18 cellular contexts compared by ENCODE assay signal in genomic region chr2:8314063-8314462, GRCh38.
A peak's percentile ranks its signal among the peaks of the same experiment; 100 is the strongest.
DNase-seq lines count a peak whose midpoint lies in the region; ATAC-seq and TF ChIP-seq lines count a peak whose summit lies in the region.
"Had no signal": no experiment of that assay in that cellular context is flagged by ENCODE, and none has a peak within 500 bp of the region (broad histone marks: within the 10 kb centered on the region; RNA-seq: fewer than 3 reads in every experiment).

No MANE protein-coding gene starts in this region.

- no peaks in the 10 kb centered on the region for H3K9me3 ChIP-seq in CD8-positive, alpha-beta T cell (ENCODE audit: low read length)
- no peaks in the 10 kb centered on the region for H3K9me3 ChIP-seq in breast epithelium
- H3K9me3 ChIP-seq: transverse colon had no signal

- no peaks in the 10 kb centered on the region for H3K36me3 Mint-ChIP-seq in activated T-helper 17 cell treated with anti-CD3 and anti-CD28 coated beads, Interleukin-2, amount 50 U/mL, for 72 hours (ENCODE audit: low read depth)
- H3K36me3 Mint-ChIP-seq in osteocyte (ENCODE audit: unreplicated experiment), result no peaks in the 10 kb centered on the region
- H3K36me3 Mint-ChIP-seq in CD8-positive, alpha-beta T cell, result no peaks in the 10 kb centered on the region
- H3K36me3 Mint-ChIP-seq: WTC11 had no signal

- peaks cover 32% of the 10 kb centered on the region for H3K4me1 ChIP-seq in CD8-positive, alpha-beta T cell (ENCODE audit: insufficient read depth, low read length)
- no peaks in the 10 kb centered on the region for H3K4me1 ChIP-seq in breast epithelium

- H3K27me3 Mint-ChIP-seq in activated T-helper 17 cell treated with anti-CD3 and anti-CD28 coated beads, Interleukin-2, amount 50 U/mL, for 72 hours, result no peaks in the 10 kb centered on the region
- peaks cover 8% of the 10 kb centered on the region for H3K27me3 Mint-ChIP-seq in osteocyte (ENCODE audit: unreplicated experiment)
- peaks cover 2% of the 10 kb centered on the region for H3K27me3 Mint-ChIP-seq in CD8-positive, alpha-beta T cell (ENCODE audit: low read depth)

- H3K4me3 ChIP-seq in HL-60 (replicated peaks; ENCODE audit: insufficient read depth, low read length) (no peak overlapping the region), breast epithelium (no peak overlapping the region)
- no peak overlapping the region for H3K4me3 ChIP-seq in CD8-positive, alpha-beta T cell (ENCODE audit: low read depth, low read length)
- H3K4me3 ChIP-seq: transverse colon had no signal

- no peaks in the 10 kb centered on the region for H3K36me3 ChIP-seq in CD8-positive, alpha-beta T cell (ENCODE audit: insufficient read depth, low read length)
- H3K36me3 ChIP-seq in breast epithelium, result no peaks in the 10 kb centered on the region
- H3K36me3 ChIP-seq: transverse colon had no signal

- intact Hi-C loops in CD8-positive, alpha-beta T cell (cut with DNase I, micrococcal nuclease), result no loop called here
- intact Hi-C loops in breast epithelium (cut with DNase I; ENCODE audit: low total_unique reads), result no loop called here

- H3K27ac Mint-ChIP-seq in activated T-helper 17 cell treated with anti-CD3 and anti-CD28 coated beads, Interleukin-2, amount 50 U/mL, for 72 hours, result peak overlapping the region; percentile 73
- no peak overlapping the region for H3K27ac Mint-ChIP-seq in osteocyte (ENCODE audit: unreplicated experiment)
- H3K27ac Mint-ChIP-seq in CD8-positive, alpha-beta T cell, result no peak overlapping the region
- H3K27ac Mint-ChIP-seq: B cell, WTC11 had no signal

- TF ChIP-seq POLR2A in breast epithelium (IDR thresholded peaks at IDR 0.05), result no peak

- H3K27me3 ChIP-seq in HL-60 (ENCODE audit: insufficient read depth, poor library complexity, severe bottlenecking) (no peaks in the 10 kb centered on the region), breast epithelium (no peaks in the 10 kb centered on the region)
- no peaks in the 10 kb centered on the region for H3K27me3 ChIP-seq in CD8-positive, alpha-beta T cell (ENCODE audit: insufficient read depth, low read length)
- H3K27me3 ChIP-seq: transverse colon had no signal

- peaks cover 3% of the 10 kb centered on the region for H3K9me3 Mint-ChIP-seq in activated T-helper 17 cell treated with anti-CD3 and anti-CD28 coated beads, Interleukin-2, amount 50 U/mL, for 72 hours
- no peaks in the 10 kb centered on the region for H3K9me3 Mint-ChIP-seq in osteocyte (ENCODE audit: unreplicated experiment)
- H3K9me3 Mint-ChIP-seq in CD8-positive, alpha-beta T cell, result peaks cover 2% of the 10 kb centered on the region

- no peak for ATAC-seq in activated T-helper 17 cell treated with anti-CD3 and anti-CD28 coated beads, Interleukin-2, amount 50 U/mL, for 72 hours (replicated peaks)
- no peak for ATAC-seq in CD8-positive, alpha-beta T cell
- ATAC-seq: WTC11 had no signal

- H3K4me1 Mint-ChIP-seq in activated T-helper 17 cell treated with anti-CD3 and anti-CD28 coated beads, Interleukin-2, amount 50 U/mL, for 72 hours, result peaks cover 51% of the 10 kb centered on the region
- H3K4me1 Mint-ChIP-seq in osteocyte (ENCODE audit: unreplicated experiment), result no peaks in the 10 kb centered on the region
- H3K4me1 Mint-ChIP-seq in CD8-positive, alpha-beta T cell (ENCODE audit: low read depth), result peaks cover 50% of the 10 kb centered on the region

- DNase-seq in HL-60 (ENCODE audit: low read depth in 1 of 2, low spot score in 1 of 2), result peak; percentile 40 to 79
- peak; percentile 92 for DNase-seq in NOMO-1 (lab: John Stamatoyannopoulos, UW; ENCODE audit: unreplicated experiment in 2 of 2)
- DNase-seq in osteocyte (ENCODE audit: extremely low spot score, unreplicated experiment), result peak; percentile 25
- DNase-seq in NCI-H1105 treated with DMSO at 0.1 percent for 48 hours (lab: John Stamatoyannopoulos, UW), result no peak
- DNase-seq in CD8-positive, alpha-beta T cell, result no peak
- DNase-seq in breast epithelium (ENCODE audit: low spot score in 2 of 2), result no peak
- DNase-seq in NCI-H526 (lab: John Stamatoyannopoulos, UW), result no peak
- DNase-seq: activated gamma-delta T cell, cerebellar nuclear complex, KG1, NCI-H146, NCI-H446, small intestine, transverse colon had no signal

- H3K27ac ChIP-seq in HL-60 (replicated peaks), result no peak overlapping the region
- H3K27ac ChIP-seq in CD8-positive, alpha-beta T cell (ENCODE audit: low read depth, low read length), result no peak overlapping the region
- H3K27ac ChIP-seq in breast epithelium, result no peak overlapping the region
- H3K27ac ChIP-seq: parathyroid adenoma had no signal

- CTCF ChIA-PET in CD8-positive, alpha-beta T cell (lab: Charles Lee), result interaction anchor here (0.5 to 1.0 kb wide), 2 partner anchors 13 to 15 kb away, joined by 3 read pairs; no protein-coding TSS in a partner anchor

- TF ChIP-seq CTCF in HL-60 (IDR thresholded peaks at IDR 0.05; ENCODE audit: insufficient read depth, low read length) (no peak), osteocyte (IDR thresholded peaks at IDR 0.05) (no peak), breast epithelium (IDR thresholded peaks at IDR 0.05) (no peak)
- TF ChIP-seq CTCF in CD8-positive, alpha-beta T cell (IDR thresholded peaks at IDR 0.05), result no peak

- POLR2A ChIA-PET in CD8-positive, alpha-beta T cell (lab: Charles Lee), result no interaction called here

- H3K4me3 Mint-ChIP-seq in activated T-helper 17 cell treated with anti-CD3 and anti-CD28 coated beads, Interleukin-2, amount 50 U/mL, for 72 hours, result no peak overlapping the region
- H3K4me3 Mint-ChIP-seq in osteocyte (ENCODE audit: unreplicated experiment), result no peak overlapping the region
- H3K4me3 Mint-ChIP-seq in CD8-positive, alpha-beta T cell, result no peak overlapping the region
- H3K4me3 Mint-ChIP-seq: B cell, WTC11 had no signal

Comparison
In these comparisons a context has a peak if more than half of its experiments do, and no peak if none do; other contexts are left out.
1. DNase-seq: peak in HL-60 (2 of 2), NOMO-1 (2 of 2) and osteocyte (single experiment); none in NCI-H1105 treated with DMSO at 0.1 percent for 48 hours (single experiment), CD8-positive, alpha-beta T cell (0 of 7), breast epithelium (0 of 2) and NCI-H526 (0 of 2).